Comparison of ENCODE assay signal across 24 cellular contexts in genomic region chr11:60821827-60822599, GRCh38. TPM values are rescaled to one million over a fixed set of nuclear protein-coding genes. Genes with fewer than 3 reads are reported as not detected.
DNase-seq lines count a peak whose midpoint lies in the region; ATAC-seq and TF ChIP-seq lines count a peak whose summit lies in the region.
"Had no signal": no experiment of that assay in that cellular context is flagged by ENCODE, and none has a peak within 500 bp of the region (broad histone marks: within the 10 kb centered on the region; RNA-seq: fewer than 3 reads in every experiment).

No MANE protein-coding gene starts in this region.

- peak; percentile 8 to 18 for ATAC-seq in natural killer cell treated with Interleukin-12 subunit alpha and Interleukin-12 subunit beta and Interleukin-15 and Interleukin-18, amount 100 ng/mL, for 72 hours
- ATAC-seq in natural killer cell (no peak), GM21619 (IDR thresholded peaks at IDR 0.05; ENCODE audit: unreplicated experiment) (peak; percentile 67), upper lobe of right lung (peak; percentile 7), HG02885 (IDR thresholded peaks at IDR 0.05; ENCODE audit: poor library complexity, unreplicated experiment) (no peak)
- peak; percentile 27 for ATAC-seq in activated CD8-positive, alpha-beta T cell treated with anti-CD3 and anti-CD28 coated beads for 36 hours
- ATAC-seq in activated CD8-positive, alpha-beta memory T cell treated with anti-CD3 and anti-CD28 coated beads, Interleukin-2, amount 10 ng/mL, durations not matched to agents 7 days and 5 days = no peak
- ATAC-seq: left ventricle myocardium superior, WTC11 had no signal

- POLR2A ChIA-PET in activated CD8-positive, alpha-beta T cell treated with anti-CD3 and anti-CD28 coated beads for 36 hours (lab: Charles Lee) = no interaction called here

- H3K4me1 Mint-ChIP-seq in natural killer cell treated with Interleukin-12 subunit alpha and Interleukin-12 subunit beta and Interleukin-15 and Interleukin-18, amount 100 ng/mL, for 72 hours (ENCODE audit: low read depth in 2 of 2) = no peaks in the 10 kb centered on the region
- no peaks in the 10 kb centered on the region for H3K4me1 Mint-ChIP-seq in natural killer cell
- H3K4me1 Mint-ChIP-seq in activated CD8-positive, alpha-beta T cell treated with anti-CD3 and anti-CD28 coated beads for 36 hours (ENCODE audit: low read depth) = no peaks in the 10 kb centered on the region
- no peaks in the 10 kb centered on the region for H3K4me1 Mint-ChIP-seq in activated CD8-positive, alpha-beta memory T cell treated with anti-CD3 and anti-CD28 coated beads, Interleukin-2, amount 10 ng/mL, durations not matched to agents 7 days and 5 days
- H3K4me1 Mint-ChIP-seq: activated naive CD4-positive, alpha-beta T cell treated with anti-CD3 and anti-CD28 coated beads, Interleukin-2, amount 10 ng/mL, durations not matched to agents 7 days and 5 days; CD8-positive, alpha-beta memory T cell; WTC11 had no signal

- H3K9me3 Mint-ChIP-seq in natural killer cell treated with Interleukin-12 subunit alpha and Interleukin-12 subunit beta and Interleukin-15 and Interleukin-18, amount 100 ng/mL, for 72 hours = no peaks in the 10 kb centered on the region
- no peaks in the 10 kb centered on the region for H3K9me3 Mint-ChIP-seq in natural killer cell
- H3K9me3 Mint-ChIP-seq in activated CD8-positive, alpha-beta T cell treated with anti-CD3 and anti-CD28 coated beads for 36 hours = peaks cover 6% of the 10 kb centered on the region
- H3K9me3 Mint-ChIP-seq in activated CD8-positive, alpha-beta memory T cell treated with anti-CD3 and anti-CD28 coated beads, Interleukin-2, amount 10 ng/mL, durations not matched to agents 7 days and 5 days (ENCODE audit: low read depth) = no peaks in the 10 kb centered on the region

- no peaks in the 10 kb centered on the region for H3K4me1 ChIP-seq in upper lobe of right lung
- H3K4me1 ChIP-seq: stomach, thyroid gland had no signal

- CTCF ChIA-PET in activated CD8-positive, alpha-beta T cell treated with anti-CD3 and anti-CD28 coated beads for 36 hours (lab: Charles Lee) = interaction anchor here (1.4 to 5.5 kb wide), 2 partner anchors 9 to 65 kb away, joined by 3 to 41 read pairs; no protein-coding TSS in a partner anchor
- CTCF ChIA-PET in activated CD8-positive, alpha-beta memory T cell treated with anti-CD3 and anti-CD28 coated beads, Interleukin-2, amount 10 ng/mL, durations not matched to agents 7 days and 5 days (lab: Charles Lee) = interaction anchor here (1.2 to 2.7 kb wide), 3 partner anchors 9 to 366 kb away, joined by 3 to 15 read pairs (median 5); no protein-coding TSS in a partner anchor

- H3K36me3 Mint-ChIP-seq in natural killer cell treated with Interleukin-12 subunit alpha and Interleukin-12 subunit beta and Interleukin-15 and Interleukin-18, amount 100 ng/mL, for 72 hours = peaks cover under 1% of the 10 kb centered on the region
- H3K36me3 Mint-ChIP-seq in natural killer cell = no peaks in the 10 kb centered on the region
- H3K36me3 Mint-ChIP-seq in activated CD8-positive, alpha-beta T cell treated with anti-CD3 and anti-CD28 coated beads for 36 hours (ENCODE audit: low read depth) = no peaks in the 10 kb centered on the region
- no peaks in the 10 kb centered on the region for H3K36me3 Mint-ChIP-seq in activated CD8-positive, alpha-beta memory T cell treated with anti-CD3 and anti-CD28 coated beads, Interleukin-2, amount 10 ng/mL, durations not matched to agents 7 days and 5 days
- H3K36me3 Mint-ChIP-seq: activated naive CD4-positive, alpha-beta T cell treated with anti-CD3 and anti-CD28 coated beads, Interleukin-2, amount 10 ng/mL, durations not matched to agents 7 days and 5 days had no signal

- H3K27ac Mint-ChIP-seq in natural killer cell treated with Interleukin-12 subunit alpha and Interleukin-12 subunit beta and Interleukin-15 and Interleukin-18, amount 100 ng/mL, for 72 hours = no peak overlapping the region
- no peak overlapping the region for H3K27ac Mint-ChIP-seq in natural killer cell
- no peak overlapping the region for H3K27ac Mint-ChIP-seq in activated CD8-positive, alpha-beta T cell treated with anti-CD3 and anti-CD28 coated beads for 36 hours
- no peak overlapping the region for H3K27ac Mint-ChIP-seq in activated CD8-positive, alpha-beta memory T cell treated with anti-CD3 and anti-CD28 coated beads, Interleukin-2, amount 10 ng/mL, durations not matched to agents 7 days and 5 days
- H3K27ac Mint-ChIP-seq: activated naive CD4-positive, alpha-beta T cell treated with anti-CD3 and anti-CD28 coated beads, Interleukin-2, amount 10 ng/mL, durations not matched to agents 7 days and 5 days; HFFc6; WTC11 had no signal

- H3K27me3 ChIP-seq in upper lobe of right lung = no peaks in the 10 kb centered on the region
- H3K27me3 ChIP-seq: stomach, thyroid gland had no signal

- intact Hi-C loops in natural killer cell (cut with micrococcal nuclease) (no loop called here), upper lobe of right lung (cut with DNase I) (no loop called here)
- intact Hi-C loops in activated CD8-positive, alpha-beta T cell treated with anti-CD3 and anti-CD28 coated beads for 36 hours (cut with micrococcal nuclease) = loop anchor here (10.0 kb wide), 1 partner anchor 57 kb away; no protein-coding TSS in a partner anchor

- DNase-seq in natural killer cell treated with Interleukin-12 subunit alpha and Interleukin-12 subunit beta and Interleukin-15 and Interleukin-18, amount 100 ng/mL, for 72 hours (ENCODE audit: low spot score) = no peak
- DNase-seq in natural killer cell = no peak
- no peak for DNase-seq in activated CD8-positive, alpha-beta T cell treated with anti-CD3 and anti-CD28 coated beads for 36 hours
- no peak for DNase-seq in upper lobe of right lung
- no peak for DNase-seq in activated CD8-positive, alpha-beta memory T cell treated with anti-CD3 and anti-CD28 coated beads, Interleukin-2, amount 10 ng/mL, durations not matched to agents 7 days and 5 days
- DNase-seq in hepatic stellate cell (ENCODE audit: low spot score) = no peak
- DNase-seq: activated CD8-positive, alpha-beta memory T cell treated with anti-CD3 and anti-CD28 coated beads, Interleukin-2, amount 50 U/mL, for 48 hours; activated naive CD4-positive, alpha-beta T cell treated with anti-CD3 and anti-CD28 coated beads, Interleukin-2, amount 10 ng/mL, durations not matched to agents 7 days and 5 days; amniotic stem cell; CD8-positive, alpha-beta memory T cell; HFFc6; left ventricle myocardium superior; NCI-H1092 treated with DMSO at 0.1 percent for 48 hours; NCI-H187 treated with DMSO at 0.1 percent for 48 hours; nucleus accumbens; SIG-M5; stimulated activated CD4-positive, alpha-beta T cell treated with anti-CD3 and anti-CD28 coated beads, Interleukin-15, amount 100 ng/mL, for 24 hours; stomach had no signal

- peaks cover 0 to 2% of the 10 kb centered on the region in 2 donors for H3K27me3 Mint-ChIP-seq in natural killer cell treated with Interleukin-12 subunit alpha and Interleukin-12 subunit beta and Interleukin-15 and Interleukin-18, amount 100 ng/mL, for 72 hours
- peaks cover 0 to 3% of the 10 kb centered on the region in 2 donors for H3K27me3 Mint-ChIP-seq in natural killer cell (ENCODE audit: low read depth in 2 of 2)
- H3K27me3 Mint-ChIP-seq in activated CD8-positive, alpha-beta T cell treated with anti-CD3 and anti-CD28 coated beads for 36 hours = no peaks in the 10 kb centered on the region
- H3K27me3 Mint-ChIP-seq in activated CD8-positive, alpha-beta memory T cell treated with anti-CD3 and anti-CD28 coated beads, Interleukin-2, amount 10 ng/mL, durations not matched to agents 7 days and 5 days = peaks cover 19% of the 10 kb centered on the region

- TF ChIP-seq CTCF in natural killer cell (IDR thresholded peaks at IDR 0.05) (no peak), upper lobe of right lung (IDR thresholded peaks at IDR 0.05) (no peak)
- no peak for TF ChIP-seq CTCF in activated CD8-positive, alpha-beta T cell treated with anti-CD3 and anti-CD28 coated beads for 36 hours (IDR thresholded peaks at IDR 0.05)

- no peaks in the 10 kb centered on the region for H3K9me3 ChIP-seq in upper lobe of right lung
- H3K9me3 ChIP-seq: thyroid gland had no signal

- H3K27ac ChIP-seq in upper lobe of right lung = no peak overlapping the region
- H3K27ac ChIP-seq: stomach, thyroid gland had no signal

- H3K4me3 Mint-ChIP-seq in natural killer cell treated with Interleukin-12 subunit alpha and Interleukin-12 subunit beta and Interleukin-15 and Interleukin-18, amount 100 ng/mL, for 72 hours = no peak overlapping the region
- no peak overlapping the region for H3K4me3 Mint-ChIP-seq in natural killer cell
- H3K4me3 Mint-ChIP-seq in activated CD8-positive, alpha-beta T cell treated with anti-CD3 and anti-CD28 coated beads for 36 hours = no peak overlapping the region
- H3K4me3 Mint-ChIP-seq in activated CD8-positive, alpha-beta memory T cell treated with anti-CD3 and anti-CD28 coated beads, Interleukin-2, amount 10 ng/mL, durations not matched to agents 7 days and 5 days = no peak overlapping the region
- H3K4me3 Mint-ChIP-seq: activated naive CD4-positive, alpha-beta T cell treated with anti-CD3 and anti-CD28 coated beads, Interleukin-2, amount 10 ng/mL, durations not matched to agents 7 days and 5 days; CD8-positive, alpha-beta memory T cell; HFFc6; WTC11 had no signal

- H3K36me3 ChIP-seq in upper lobe of right lung = no peaks in the 10 kb centered on the region
- H3K36me3 ChIP-seq: stomach, thyroid gland had no signal

- no peak overlapping the region for H3K4me3 ChIP-seq in upper lobe of right lung
- H3K4me3 ChIP-seq: stomach, thyroid gland had no signal

RNA-seq across cellular contexts. Expression of gene CCDC86, which starts 19.9 kb away (rescaled TPM):
- 10 to 100 TPM; 45.0 to 78.7 TPM for total RNA-seq in natural killer cell treated with Interleukin-12 subunit alpha and Interleukin-12 subunit beta and Interleukin-15 and Interleukin-18, amount 100 ng/mL, for 72 hours
- 10 to 100 TPM; 10.6 to 12.5 (median 10.7) TPM for total RNA-seq in natural killer cell
- 10 to 100 TPM; 48.1 to 51.4 TPM for total RNA-seq in activated CD8-positive, alpha-beta T cell treated with anti-CD3 and anti-CD28 coated beads for 36 hours
- 16.6 TPM for total RNA-seq in upper lobe of right lung
- 10 to 100 TPM; 26.5 to 40.8 TPM for total RNA-seq in activated CD8-positive, alpha-beta memory T cell treated with anti-CD3 and anti-CD28 coated beads, Interleukin-2, amount 10 ng/mL, durations not matched to agents 7 days and 5 days

RNA-seq across cellular contexts. Expression of gene PTGDR2, which starts 33.7 kb away (rescaled TPM):
- under 1 TPM; 0.12 to 0.86 TPM for total RNA-seq in natural killer cell treated with Interleukin-12 subunit alpha and Interleukin-12 subunit beta and Interleukin-15 and Interleukin-18, amount 100 ng/mL, for 72 hours
- total RNA-seq in natural killer cell (10 to 100 TPM in 1 of 3 donors, 1 to 10 TPM in 1, under 1 TPM in 1; 0.66 to 12.4 (median 1.7) TPM), upper lobe of right lung (1.8 TPM)
- under 1 TPM; 0.23 to 0.38 TPM for total RNA-seq in activated CD8-positive, alpha-beta T cell treated with anti-CD3 and anti-CD28 coated beads for 36 hours
- total RNA-seq in activated CD8-positive, alpha-beta memory T cell treated with anti-CD3 and anti-CD28 coated beads, Interleukin-2, amount 10 ng/mL, durations not matched to agents 7 days and 5 days = 1 to 10 TPM; 1.1 to 3.7 TPM
- total RNA-seq: A172, HFFc6 had no signal

RNA-seq across cellular contexts. Expression of gene MS4A10, which starts 36.9 kb away (rescaled TPM):
- total RNA-seq in natural killer cell treated with Interleukin-12 subunit alpha and Interleukin-12 subunit beta and Interleukin-15 and Interleukin-18, amount 100 ng/mL, for 72 hours = not detected
- total RNA-seq in natural killer cell = not detected
- total RNA-seq in activated CD8-positive, alpha-beta T cell treated with anti-CD3 and anti-CD28 coated beads for 36 hours = not detected
- total RNA-seq in upper lobe of right lung = not detected
- total RNA-seq in activated CD8-positive, alpha-beta memory T cell treated with anti-CD3 and anti-CD28 coated beads, Interleukin-2, amount 10 ng/mL, durations not matched to agents 7 days and 5 days = not detected
- total RNA-seq: A172; CD8-positive, alpha-beta memory T cell; HFFc6; left ventricle myocardium superior; pulmonary artery endothelial cell; thyroid gland; WTC11 had no signal

RNA-seq across cellular contexts. Expression of gene ZP1, which starts 45.3 kb away (rescaled TPM):
- not detected for total RNA-seq in natural killer cell treated with Interleukin-12 subunit alpha and Interleukin-12 subunit beta and Interleukin-15 and Interleukin-18, amount 100 ng/mL, for 72 hours
- total RNA-seq in natural killer cell = under 1 TPM in 1 of 3 donors, not detected in 2; 0.35 TPM
- total RNA-seq in activated CD8-positive, alpha-beta T cell treated with anti-CD3 and anti-CD28 coated beads for 36 hours = not detected
- not detected for total RNA-seq in upper lobe of right lung
- not detected for total RNA-seq in activated CD8-positive, alpha-beta memory T cell treated with anti-CD3 and anti-CD28 coated beads, Interleukin-2, amount 10 ng/mL, durations not matched to agents 7 days and 5 days
- total RNA-seq: CD8-positive, alpha-beta memory T cell; left ventricle myocardium superior; pulmonary artery endothelial cell; thyroid gland; WTC11 had no signal

Comparison
In these comparisons a context has a peak if more than half of its experiments do, and no peak if none do; other contexts are left out.
1. ATAC-seq: peak in natural killer cell treated with Interleukin-12 subunit alpha and Interleukin-12 subunit beta and Interleukin-15 and Interleukin-18, amount 100 ng/mL, for 72 hours (2 of 2), GM21619 (single experiment), activated CD8-positive, alpha-beta T cell treated with anti-CD3 and anti-CD28 coated beads for 36 hours (single experiment) and upper lobe of right lung (single experiment); none in natural killer cell (0 of 3), activated CD8-positive, alpha-beta memory T cell treated with anti-CD3 and anti-CD28 coated beads, Interleukin-2, amount 10 ng/mL, durations not matched to agents 7 days and 5 days (single experiment) and HG02885 (single experiment).